In genomic region chr2:191155608-191156071, GRCh38 we compare ENCODE assay signal across 9 cellular contexts.
DNase-seq lines count a peak whose midpoint lies in the region; ATAC-seq and TF ChIP-seq lines count a peak whose summit lies in the region.
"Had no signal": no experiment of that assay in that cellular context is flagged by ENCODE, and none has a peak within 500 bp of the region (broad histone marks: within the 10 kb centered on the region; RNA-seq: fewer than 3 reads in every experiment).

No MANE protein-coding gene starts in this region.

- TF ChIP-seq CTCF in astrocyte of the cerebellum (IDR thresholded peaks at IDR 0.05; ENCODE audit: low read depth, low read length, missing control alignments) = peak; percentile 73

- no peak for TF ChIP-seq POLR2A in GM18505 (IDR thresholded peaks at IDR 0.05; ENCODE audit: borderline replicate concordance, extremely low read depth, insufficient read depth, insufficient read length)

- peak; percentile 32 for ATAC-seq in HG02588 (IDR thresholded peaks at IDR 0.05; ENCODE audit: unreplicated experiment)
- no peak for ATAC-seq in GM21529 (IDR thresholded peaks at IDR 0.05; ENCODE audit: unreplicated experiment)
- ATAC-seq in GM18505 (IDR thresholded peaks at IDR 0.05; ENCODE audit: unreplicated experiment) = no peak

- peaks cover 8% of the 10 kb centered on the region for H3K27me3 Mint-ChIP-seq in activated naive CD4-positive, alpha-beta T cell treated with anti-CD3 and anti-CD28 coated beads, Interleukin-2, amount 10 ng/mL, durations not matched to agents 7 days and 5 days
- H3K27me3 Mint-ChIP-seq: dendritic cell treated with granulocyte-macrophage colony-stimulating factor and Interleukin-4, amounts not matched to agents 40 ng/mL and 50 ng/mL, for 4 days had no signal

- peaks cover 47% of the 10 kb centered on the region for H3K4me1 Mint-ChIP-seq in activated naive CD4-positive, alpha-beta T cell treated with anti-CD3 and anti-CD28 coated beads, Interleukin-2, amount 10 ng/mL, durations not matched to agents 7 days and 5 days

- CTCF ChIA-PET in activated naive CD4-positive, alpha-beta T cell treated with anti-CD3 and anti-CD28 coated beads, Interleukin-2, amount 10 ng/mL, durations not matched to agents 7 days and 5 days (lab: Charles Lee) = interaction anchor here (0.7 to 23.2 kb wide), 36 partner anchors 9 to 375 kb away, joined by 3 to 689 read pairs (median 4); no protein-coding TSS in a partner anchor

- H3K9me3 Mint-ChIP-seq in activated naive CD4-positive, alpha-beta T cell treated with anti-CD3 and anti-CD28 coated beads, Interleukin-2, amount 10 ng/mL, durations not matched to agents 7 days and 5 days = no peaks in the 10 kb centered on the region
- H3K9me3 Mint-ChIP-seq: dendritic cell treated with granulocyte-macrophage colony-stimulating factor and Interleukin-4, amounts not matched to agents 40 ng/mL and 50 ng/mL, for 4 days had no signal

- peak; percentile 20 for DNase-seq in activated naive CD4-positive, alpha-beta T cell treated with anti-CD3 and anti-CD28 coated beads, Interleukin-2, amount 10 ng/mL, durations not matched to agents 7 days and 5 days
- DNase-seq in activated naive CD4-positive, alpha-beta T cell treated with Interleukin-2 at 50 U/mL for 16 hours = no peak
- peak; percentile 40 for DNase-seq in NCI-H446 treated with DMSO at 0.1 percent for 48 hours (lab: John Stamatoyannopoulos, UW)
- peak; percentile 28 for DNase-seq in astrocyte of the cerebellum (ENCODE audit: low read depth)
- peak; percentile 46 for DNase-seq in left kidney (ENCODE audit: low read depth, low spot score)

- H3K27ac Mint-ChIP-seq in activated naive CD4-positive, alpha-beta T cell treated with anti-CD3 and anti-CD28 coated beads, Interleukin-2, amount 10 ng/mL, durations not matched to agents 7 days and 5 days = no peak overlapping the region
- H3K27ac Mint-ChIP-seq: dendritic cell treated with granulocyte-macrophage colony-stimulating factor and Interleukin-4, amounts not matched to agents 40 ng/mL and 50 ng/mL, for 4 days had no signal

- H3K36me3 Mint-ChIP-seq in activated naive CD4-positive, alpha-beta T cell treated with anti-CD3 and anti-CD28 coated beads, Interleukin-2, amount 10 ng/mL, durations not matched to agents 7 days and 5 days = no peaks in the 10 kb centered on the region

- no peak overlapping the region for H3K4me3 Mint-ChIP-seq in activated naive CD4-positive, alpha-beta T cell treated with anti-CD3 and anti-CD28 coated beads, Interleukin-2, amount 10 ng/mL, durations not matched to agents 7 days and 5 days
- H3K4me3 Mint-ChIP-seq: dendritic cell treated with granulocyte-macrophage colony-stimulating factor and Interleukin-4, amounts not matched to agents 40 ng/mL and 50 ng/mL, for 4 days had no signal

- in situ Hi-C loops in astrocyte of the cerebellum (cut with HindIII; ENCODE audit: low sequenced_read_pairs) = loop anchor here (25.0 kb wide), 1 partner anchor 357 kb away; no protein-coding TSS in a partner anchor

- H3K4me3 ChIP-seq in astrocyte of the cerebellum (ENCODE audit: low read depth, low read length) = no peak overlapping the region
